ENCODE assay signal across 17 cellular contexts in the genomic region with DNA sequence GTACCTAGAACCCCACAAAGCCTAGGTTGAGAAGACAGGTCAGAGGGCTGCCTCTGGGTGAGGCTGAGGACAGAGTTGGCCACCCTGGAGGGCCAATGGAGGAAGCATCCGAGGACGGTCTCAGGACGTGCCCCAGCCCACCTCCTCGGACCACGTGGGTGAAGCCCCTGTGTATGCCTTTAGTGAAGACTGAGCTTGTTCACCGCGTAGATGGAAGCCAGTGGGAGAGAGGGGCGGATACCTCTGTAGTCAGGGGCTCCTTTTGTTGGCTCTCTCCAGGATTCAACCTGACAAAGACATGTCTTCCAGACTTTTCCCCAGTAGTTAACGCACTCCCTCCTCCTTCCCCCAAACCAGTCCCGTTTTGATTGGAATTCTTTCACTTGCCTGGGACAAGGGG.
DNase-seq lines count a peak whose midpoint lies in the region; ATAC-seq, FAIRE-seq and TF ChIP-seq lines count a peak whose summit lies in the region.
"Had no signal": no experiment of that assay in that cellular context is flagged by ENCODE, and none has a peak within 500 bp of the region (broad histone marks: within the 10 kb centered on the region; RNA-seq: fewer than 3 reads in every experiment).

No MANE protein-coding gene starts in this region.

- H3K36me3 ChIP-seq in right atrium auricular region (peaks cover 6% of the 10 kb centered on the region), esophagus muscularis mucosa (peaks cover 0 to 7% (median 3%) of the 10 kb centered on the region in 4 donors), prostate gland (no peaks in the 10 kb centered on the region), vagina (no peaks in the 10 kb centered on the region)
- H3K36me3 ChIP-seq: MG63 had no signal

- H3K4me3 ChIP-seq in right atrium auricular region: no peak overlapping the region
- H3K4me3 ChIP-seq in esophagus muscularis mucosa: no peak overlapping the region
- no peak overlapping the region for H3K4me3 ChIP-seq in prostate gland
- no peak overlapping the region for H3K4me3 ChIP-seq in vagina
- H3K4me3 ChIP-seq: MG63 had no signal

- TF ChIP-seq CTCF in right atrium auricular region (IDR thresholded peaks at IDR 0.05) (no peak), esophagus muscularis mucosa (IDR thresholded peaks at IDR 0.05) (no peak), prostate gland (IDR thresholded peaks at IDR 0.05) (no peak), vagina (IDR thresholded peaks at IDR 0.05) (no peak), H9 (conservative IDR thresholded peaks at IDR 0.05) (no peak)

- H3K4me1 ChIP-seq in right atrium auricular region (peaks cover 2 to 98% of the 10 kb centered on the region in 2 donors), esophagus muscularis mucosa (peaks cover 96 to 100% (median 98%) of the 10 kb centered on the region in 4 donors), prostate gland (replicated peaks) (peaks cover 51% of the 10 kb centered on the region), vagina (peaks cover 96% of the 10 kb centered on the region), H9 (ENCODE audit: insufficient read depth, low read length) (no peaks in the 10 kb centered on the region)

- H3K27me3 ChIP-seq in right atrium auricular region: no peaks in the 10 kb centered on the region
- H3K27me3 ChIP-seq in esophagus muscularis mucosa: no peaks in the 10 kb centered on the region
- no peaks in the 10 kb centered on the region for H3K27me3 ChIP-seq in prostate gland (replicated peaks; ENCODE audit: insufficient read depth)
- no peaks in the 10 kb centered on the region for H3K27me3 ChIP-seq in vagina
- H3K27me3 ChIP-seq in H9 (ENCODE audit: insufficient read depth, low read length): no peaks in the 10 kb centered on the region
- H3K27me3 ChIP-seq: MG63 had no signal

- H3K27ac ChIP-seq in right atrium auricular region: peak overlapping the region; percentile 99
- peak overlapping the region; percentile 97 to 100 (median 98) for H3K27ac ChIP-seq in esophagus muscularis mucosa (replicated peaks in 1 of 4)
- H3K27ac ChIP-seq in prostate gland: peak overlapping the region; percentile 99
- peak overlapping the region; percentile 95 for H3K27ac ChIP-seq in vagina
- H3K27ac ChIP-seq in H9 (ENCODE audit: insufficient read length, low read depth, low read length): no peak overlapping the region

- no peak overlapping the region for H3K18ac ChIP-seq in H9 (ENCODE audit: insufficient read length, low read depth, low read length)

- no peak overlapping the region for H3K23ac ChIP-seq in H9 (ENCODE audit: insufficient read length, low read depth, low read length)

- no peak overlapping the region for H3K14ac ChIP-seq in H9 (ENCODE audit: insufficient read depth, low read length)

- peaks cover 8% of the 10 kb centered on the region for H3K27me3 Mint-ChIP-seq in H9 (ENCODE audit: low read depth)

- no peak for FAIRE-seq in RCC 7860 (lab: Jason Lieb, UNC)
- FAIRE-seq: GM18507, HTR-8/SVneo had no signal

- no peak overlapping the region for H3K56ac ChIP-seq in H9 (ENCODE audit: insufficient read length, low read depth, low read length)

- H3K23me2 ChIP-seq in H9 (ENCODE audit: insufficient read length, low read depth, low read length, poor library complexity, severe bottlenecking): no peaks in the 10 kb centered on the region

- no peaks in the 10 kb centered on the region for H3K36me3 Mint-ChIP-seq in H9 (ENCODE audit: insufficient read depth in 1 of 3, low read depth in 3 of 3)
- H3K36me3 Mint-ChIP-seq: mesothelial cell of epicardium had no signal

- no peak overlapping the region for H3T11ph ChIP-seq in H9 (ENCODE audit: low read length)

- no peak for TF ChIP-seq EP300 in esophagus muscularis mucosa (IDR thresholded peaks at IDR 0.05)

- no peak overlapping the region for H3K4me2 ChIP-seq in H9 (ENCODE audit: insufficient read depth, insufficient read length, low read length)

- H4K5ac ChIP-seq in H9 (ENCODE audit: insufficient read length, low read depth, low read length): no peak overlapping the region

- no peaks in the 10 kb centered on the region for H3K9me3 ChIP-seq in right atrium auricular region
- H3K9me3 ChIP-seq in esophagus muscularis mucosa: no peaks in the 10 kb centered on the region
- no peaks in the 10 kb centered on the region for H3K9me3 ChIP-seq in prostate gland
- H3K9me3 ChIP-seq in vagina: no peaks in the 10 kb centered on the region
- no peaks in the 10 kb centered on the region for H3K9me3 ChIP-seq in H9 (ENCODE audit: control insufficient read depth, low read depth, low read length)
- H3K9me3 ChIP-seq: MG63 had no signal

- no peak overlapping the region for H3K4ac ChIP-seq in H9 (ENCODE audit: low read depth, low read length)

- no peak overlapping the region for H2BK20ac ChIP-seq in H9 (ENCODE audit: low read depth, low read length, poor library complexity, severe bottlenecking)

- H4K8ac ChIP-seq in H9 (replicated peaks; ENCODE audit: insufficient read length, low read depth, low read length): no peak overlapping the region

- peaks cover 18 to 54% of the 10 kb centered on the region in 2 experiments for H3K4me1 Mint-ChIP-seq in H9

- DNase-seq in right atrium auricular region (ENCODE audit: low spot score) (no peak), Right ventricle myocardium superior (no peak), esophagus muscularis mucosa (ENCODE audit: extremely low spot score) (no peak), prostate gland (ENCODE audit: low spot score) (no peak), vagina (ENCODE audit: extremely low spot score in 2 of 2) (no peak), H9 (no peak), NCI-H2107 treated with DMSO at 0.1 percent for 48 hours (lab: John Stamatoyannopoulos, UW; ENCODE audit: unreplicated experiment) (no peak), RCC 7860 (ENCODE audit: low spot score) (no peak)
- DNase-seq: activated CD4-positive, alpha-beta T cell treated with anti-CD3 and anti-CD28 coated beads for 48 hours; COR-L47; cortex of kidney; MG63; NCI-H2081 treated with DMSO at 0.1 percent for 48 hours had no signal

- no peak overlapping the region for H4K91ac ChIP-seq in H9 (ENCODE audit: insufficient read length, low read depth, low read length)

- no peak overlapping the region for H3K4me3 Mint-ChIP-seq in H9
- H3K4me3 Mint-ChIP-seq: mesothelial cell of epicardium; T-helper 2 cell treated with Interferon-gamma antibody and Interleukin-4, amounts not matched to agents 5 μg/mL and 100 μg/mL, for 36 hours had no signal

- no peak overlapping the region for H2AK5ac ChIP-seq in H9 (ENCODE audit: insufficient read length, low read length)

- 94% methylated on average over 10 of the region's 10 CpGs for WGBS in esophagus muscularis mucosa
- 89% methylated on average over 10 of the region's 10 CpGs for WGBS in prostate gland
- WGBS in H9 (ENCODE audit: extremely low coverage, insufficient read length, low lambda C conversion rate): no CpG with 5 or more reads among the region's 10 CpGs

- H3K9ac ChIP-seq in H9 (ENCODE audit: extremely low read depth, insufficient read length, low read length): no peak overlapping the region

- H3K79me1 ChIP-seq in H9 (ENCODE audit: insufficient read depth, low read depth, low read length, poor library complexity, severe bottlenecking): no peaks in the 10 kb centered on the region

- no peak for ATAC-seq in Right ventricle myocardium superior (ENCODE audit: poor library complexity)

- H4K20me1 ChIP-seq in H9 (ENCODE audit: control insufficient read depth, insufficient read depth, insufficient read length): no peaks in the 10 kb centered on the region

- H2BK15ac ChIP-seq in H9 (ENCODE audit: low read depth, low read length): no peak overlapping the region

- no peaks in the 10 kb centered on the region for H3K79me2 ChIP-seq in H9 (ENCODE audit: insufficient read depth, low read length)

- intact Hi-C loops in Right ventricle myocardium superior (cut with DNase I): no loop called here
- intact Hi-C loops in esophagus muscularis mucosa (cut with DNase I): no loop called here
- intact Hi-C loops in prostate gland (cut with DNase I): no loop called here
- intact Hi-C loops in vagina (cut with DNase I): loop anchor here (2.0 kb wide), 1 partner anchor 109 kb away; no protein-coding TSS in a partner anchor

- H2BK12ac ChIP-seq in H9 (ENCODE audit: insufficient read length, low read depth, low read length): no peak overlapping the region

- H2BK120ac ChIP-seq in H9 (ENCODE audit: low read depth, low read length, poor library complexity, severe bottlenecking): no peak overlapping the region

- no peak for TF ChIP-seq POLR2A in esophagus muscularis mucosa (IDR thresholded peaks at IDR 0.05; ENCODE audit: low read depth)
- no peak for TF ChIP-seq POLR2A in prostate gland (IDR thresholded peaks at IDR 0.05)
- TF ChIP-seq POLR2A in vagina (IDR thresholded peaks at IDR 0.05): no peak

- H2AFZ ChIP-seq in H9 (ENCODE audit: low read length): no peak overlapping the region

- no peak overlapping the region; a peak in 1 of 7 replicates for H3K27ac Mint-ChIP-seq in H9
- H3K27ac Mint-ChIP-seq: mesothelial cell of epicardium; T-helper 2 cell treated with Interferon-gamma antibody and Interleukin-4, amounts not matched to agents 5 μg/mL and 100 μg/mL, for 36 hours had no signal

- H3K9me3 Mint-ChIP-seq in H9: no peaks in the 10 kb centered on the region
- H3K9me3 Mint-ChIP-seq: mesothelial cell of epicardium; T-helper 2 cell treated with Interferon-gamma antibody and Interleukin-4, amounts not matched to agents 5 μg/mL and 100 μg/mL, for 36 hours had no signal

- H2BK5ac ChIP-seq in H9 (ENCODE audit: insufficient read length, low read length): no peak overlapping the region
